In genomic region chr13:31761951-31762350, GRCh38 we compare ENCODE assay signal across 25 cellular contexts. TPM values are rescaled to one million over a fixed set of nuclear protein-coding genes. Genes with fewer than 3 reads are reported as not detected.
"Had no signal": no experiment of that assay in that cellular context is flagged by ENCODE, and none has a peak within 500 bp of the region (broad histone marks: within the 10 kb centered on the region; RNA-seq: fewer than 3 reads in every experiment).

No MANE protein-coding gene starts in this region.

- DNase-seq: activated CD4-positive, alpha-beta T cell treated with anti-CD3 and anti-CD28 coated beads, Interleukin-2, amount 10 ng/mL, durations not matched to agents 7 days and 5 days; activated CD4-positive, CD25-positive, alpha-beta regulatory T cell; activated CD8-positive, alpha-beta memory T cell treated with anti-CD3 and anti-CD28 coated beads, Interleukin-2, amount 50 U/mL, for 4 hours; activated naive CD4-positive, alpha-beta T cell treated with anti-CD3 and anti-CD28 coated beads, Interleukin-2, amount 10 ng/mL, durations not matched to agents 7 days and 5 days; activated T-cell treated with anti-CD3 and anti-CD28 coated beads, Interleukin-2, amount 50 U/mL, for 4 hours; effector memory CD4-positive, alpha-beta T cell; foreskin keratinocyte; lower lobe of right lung; sigmoid colon; stimulated activated CD8-positive, alpha-beta memory T cell treated with anti-CD3 and anti-CD28 coated beads, Interleukin-4, amount 100 ng/mL, for 48 hours; stimulated activated naive CD4-positive, alpha-beta T cell; T-helper 1 cell; T-helper 9 cell; tibial artery had no signal

- H3K79me2 ChIP-seq: parathyroid adenoma had no signal

- H2AFZ ChIP-seq: parathyroid adenoma had no signal

- H3K27ac ChIP-seq: ascending aorta, cardiac muscle cell, esophagus muscularis mucosa, foreskin keratinocyte, lower lobe of right lung, neutrophil, parathyroid adenoma, sigmoid colon, tibial artery had no signal

- H3K27me3 Mint-ChIP-seq: dendritic cell treated with granulocyte-macrophage colony-stimulating factor and Interleukin-4, amounts not matched to agents 40 ng/mL and 50 ng/mL, for 4 days had no signal

- H3K9me3 ChIP-seq: ascending aorta, esophagus muscularis mucosa, lower lobe of right lung, neutrophil, sigmoid colon, tibial artery had no signal

- H3K27me3 ChIP-seq: ascending aorta, cardiac muscle cell, esophagus muscularis mucosa, foreskin keratinocyte, neutrophil, tibial artery had no signal

- H3K36me3 ChIP-seq: ascending aorta, cardiac muscle cell, esophagus muscularis mucosa, lower lobe of right lung, neutrophil, sigmoid colon, tibial artery had no signal

- H3K4me3 ChIP-seq: ascending aorta, cardiac muscle cell, esophagus muscularis mucosa, lower lobe of right lung, sigmoid colon, tibial artery had no signal

- H3K27ac Mint-ChIP-seq: activated CD4-positive, alpha-beta T cell treated with anti-CD3 and anti-CD28 coated beads, Interleukin-2, amount 10 ng/mL, durations not matched to agents 7 days and 5 days; activated naive CD4-positive, alpha-beta T cell treated with anti-CD3 and anti-CD28 coated beads, Interleukin-2, amount 10 ng/mL, durations not matched to agents 7 days and 5 days; dendritic cell treated with granulocyte-macrophage colony-stimulating factor and Interleukin-4, amounts not matched to agents 40 ng/mL and 50 ng/mL, for 4 days; natural killer cell treated with Interleukin-12 subunit alpha and Interleukin-12 subunit beta and Interleukin-15 and Interleukin-18, amount 100 ng/mL, for 72 hours had no signal

- H3K36me3 Mint-ChIP-seq: activated naive CD4-positive, alpha-beta T cell treated with anti-CD3 and anti-CD28 coated beads, Interleukin-2, amount 10 ng/mL, durations not matched to agents 7 days and 5 days; natural killer cell treated with Interleukin-12 subunit alpha and Interleukin-12 subunit beta and Interleukin-15 and Interleukin-18, amount 100 ng/mL, for 72 hours had no signal

- H3K4me1 Mint-ChIP-seq: activated CD4-positive, alpha-beta T cell treated with anti-CD3 and anti-CD28 coated beads, Interleukin-2, amount 10 ng/mL, durations not matched to agents 7 days and 5 days; activated naive CD4-positive, alpha-beta T cell treated with anti-CD3 and anti-CD28 coated beads, Interleukin-2, amount 10 ng/mL, durations not matched to agents 7 days and 5 days had no signal

- H3K4me1 ChIP-seq: esophagus muscularis mucosa, foreskin keratinocyte, lower lobe of right lung, parathyroid adenoma, sigmoid colon had no signal

- ATAC-seq: activated T-cell treated with anti-CD3 and anti-CD28 coated beads, Interleukin-2, amount 50 U/mL, for 4 hours; foreskin keratinocyte; lower lobe of right lung; natural killer cell treated with Interleukin-12 subunit alpha and Interleukin-12 subunit beta and Interleukin-15 and Interleukin-18, amount 100 ng/mL, for 72 hours had no signal

- H3K9me3 Mint-ChIP-seq: activated CD4-positive, alpha-beta T cell treated with anti-CD3 and anti-CD28 coated beads, Interleukin-2, amount 10 ng/mL, durations not matched to agents 7 days and 5 days; activated naive CD4-positive, alpha-beta T cell treated with anti-CD3 and anti-CD28 coated beads, Interleukin-2, amount 10 ng/mL, durations not matched to agents 7 days and 5 days; activated T-cell treated with anti-CD3 and anti-CD28 coated beads, Interleukin-2, amount 50 U/mL, for 4 hours; dendritic cell treated with granulocyte-macrophage colony-stimulating factor and Interleukin-4, amounts not matched to agents 40 ng/mL and 50 ng/mL, for 4 days; natural killer cell treated with Interleukin-12 subunit alpha and Interleukin-12 subunit beta and Interleukin-15 and Interleukin-18, amount 100 ng/mL, for 72 hours had no signal

- H3K4me3 Mint-ChIP-seq: activated CD4-positive, alpha-beta T cell treated with anti-CD3 and anti-CD28 coated beads, Interleukin-2, amount 10 ng/mL, durations not matched to agents 7 days and 5 days; activated naive CD4-positive, alpha-beta T cell treated with anti-CD3 and anti-CD28 coated beads, Interleukin-2, amount 10 ng/mL, durations not matched to agents 7 days and 5 days; activated T-cell treated with anti-CD3 and anti-CD28 coated beads, Interleukin-2, amount 50 U/mL, for 4 hours; dendritic cell treated with granulocyte-macrophage colony-stimulating factor and Interleukin-4, amounts not matched to agents 40 ng/mL and 50 ng/mL, for 4 days; natural killer cell treated with Interleukin-12 subunit alpha and Interleukin-12 subunit beta and Interleukin-15 and Interleukin-18, amount 100 ng/mL, for 72 hours had no signal

RNA-seq across cellular contexts. Expression of gene RXFP2, which starts 22.6 kb away (rescaled TPM):
- total RNA-seq: activated CD4-positive, alpha-beta T cell treated with anti-CD3 and anti-CD28 coated beads, Interleukin-2, amount 10 ng/mL, durations not matched to agents 7 days and 5 days; activated T-cell treated with anti-CD3 and anti-CD28 coated beads, Interleukin-2, amount 50 U/mL, for 4 hours; ascending aorta; cardiac muscle cell; chondrocyte; endothelial cell of umbilical vein; foreskin keratinocyte; lower lobe of right lung; mesenteric fat pad; natural killer cell treated with Interleukin-12 subunit alpha and Interleukin-12 subunit beta and Interleukin-15 and Interleukin-18, amount 100 ng/mL, for 72 hours; sigmoid colon; urinary bladder had no signal
